In genomic region chr17:29640413-29640812, GRCh38 we compare ENCODE assay signal across 8 cellular contexts. TPM values are rescaled to one million over a fixed set of nuclear protein-coding genes. Genes with fewer than 3 reads are reported as not detected.
DNase-seq lines count a peak whose midpoint lies in the region; ATAC-seq and TF ChIP-seq lines count a peak whose summit lies in the region.

No MANE protein-coding gene starts in this region.

- H3K9me3 ChIP-seq in CD4-positive, alpha-beta memory T cell (ENCODE audit: control insufficient read depth in 1 of 2, low read length in 2 of 2) = no peaks in the 10 kb centered on the region
- H3K9me3 ChIP-seq in SJCRH30 (replicated peaks) (no peaks in the 10 kb centered on the region), fibroblast of lung (ENCODE audit: control insufficient read depth, insufficient read depth, low read depth, low read length) (no peaks in the 10 kb centered on the region), sigmoid colon (no peaks in the 10 kb centered on the region)

- H3K36me3 ChIP-seq in CD4-positive, alpha-beta memory T cell (ENCODE audit: insufficient read depth, low read length) = peaks cover 25% of the 10 kb centered on the region
- peaks cover 15% of the 10 kb centered on the region for H3K36me3 ChIP-seq in SJCRH30
- no peaks in the 10 kb centered on the region for H3K36me3 ChIP-seq in fibroblast of lung (ENCODE audit: control insufficient read depth, insufficient read depth, low read length)
- peaks cover 0 to 12% (median 9%) of the 10 kb centered on the region in 4 donors for H3K36me3 ChIP-seq in sigmoid colon

- H3K27me3 Mint-ChIP-seq in CD4-positive, alpha-beta memory T cell = no peaks in the 10 kb centered on the region
- no peaks in the 10 kb centered on the region for H3K27me3 Mint-ChIP-seq in Calu3 (ENCODE audit: unreplicated experiment)

- intact Hi-C loops in CD4-positive, alpha-beta memory T cell (cut with micrococcal nuclease) = no loop called here
- intact Hi-C loops in sigmoid colon (cut with DNase I) = loop anchor here (5.0 kb wide), 1 partner anchor 82 kb away; no protein-coding TSS in a partner anchor
- intact Hi-C loops in Calu3 (cut with micrococcal nuclease; ENCODE audit: unreplicated experiment) = no loop called here

- no peaks in the 10 kb centered on the region for H3K27me3 ChIP-seq in CD4-positive, alpha-beta memory T cell (ENCODE audit: insufficient read depth, low read length)
- H3K27me3 ChIP-seq in SJCRH30 (no peaks in the 10 kb centered on the region), fibroblast of lung (ENCODE audit: control insufficient read depth, insufficient read depth, low read length) (no peaks in the 10 kb centered on the region), sigmoid colon (no peaks in the 10 kb centered on the region)

- H3K9me3 Mint-ChIP-seq in CD4-positive, alpha-beta memory T cell = no peaks in the 10 kb centered on the region
- H3K9me3 Mint-ChIP-seq in Calu3 (ENCODE audit: low read depth, unreplicated experiment) = no peaks in the 10 kb centered on the region

- no peaks in the 10 kb centered on the region for H3K79me2 ChIP-seq in fibroblast of lung (ENCODE audit: control insufficient read depth, insufficient read depth, low read length)

- no peak overlapping the region for H3K4me3 ChIP-seq in CD4-positive, alpha-beta memory T cell (ENCODE audit: low read length in 2 of 2)
- H3K4me3 ChIP-seq in SJCRH30 = no peak overlapping the region
- H3K4me3 ChIP-seq in fibroblast of lung (replicated peaks in 1 of 4; ENCODE audit: control extremely low read depth in 1 of 4, insufficient read depth in 1 of 4, low read depth in 3 of 4, low read length in 4 of 4) = no peak overlapping the region
- no peak overlapping the region for H3K4me3 ChIP-seq in sigmoid colon

- 40 to 79% methylated on average over 2 of the region's 2 CpGs for WGBS in sigmoid colon, 2 donors

- CTCF ChIA-PET in CD4-positive, alpha-beta memory T cell (lab: Charles Lee; ENCODE audit: partially characterized antibody) = interaction anchor here (1.3 to 6.8 kb wide), 8 partner anchors 15 to 168 kb away, joined by 5 to 141 read pairs (median 8); no protein-coding TSS in a partner anchor
- CTCF ChIA-PET in Calu3 (lab: Charles Lee) = interaction anchor here (0.5 to 2.1 kb wide), 4 partner anchors 23 to 453 kb away, joined by 4 to 69 read pairs (median 10); no protein-coding TSS in a partner anchor

- H3K4me2 ChIP-seq in fibroblast of lung (ENCODE audit: extremely low read depth, insufficient read depth, low read length) = no peak overlapping the region

- no TSS peak for BruUV-seq in Calu3 (replicated peaks; lab: Mats Ljungman, UMichigan)

- H3K27ac ChIP-seq in CD4-positive, alpha-beta memory T cell (ENCODE audit: low read depth, low read length) = no peak overlapping the region
- H3K27ac ChIP-seq in SJCRH30 = peak overlapping the region; percentile 36; the same call in 1 of the 2 replicates
- no peak overlapping the region for H3K27ac ChIP-seq in fibroblast of lung (ENCODE audit: insufficient read depth, low read length)
- peak overlapping the region; percentile 60 to 82 (median 70) for H3K27ac ChIP-seq in sigmoid colon

- no peak overlapping the region for H3K9ac ChIP-seq in fibroblast of lung (ENCODE audit: insufficient read depth, low read length)

- H4K20me1 ChIP-seq in fibroblast of lung (ENCODE audit: control insufficient read depth, extremely low read depth, insufficient read depth, low read length) = no peaks in the 10 kb centered on the region

- no peak overlapping the region for H2AFZ ChIP-seq in fibroblast of lung (ENCODE audit: low read length)

- no peak for TF ChIP-seq POLR2A in sigmoid colon (IDR thresholded peaks at IDR 0.05)

- peaks cover 20 to 48% of the 10 kb centered on the region in 2 donors for H3K36me3 Mint-ChIP-seq in CD4-positive, alpha-beta memory T cell
- no peaks in the 10 kb centered on the region for H3K36me3 Mint-ChIP-seq in Calu3 (ENCODE audit: insufficient read depth, unreplicated experiment)

- TF ChIP-seq CTCF in fibroblast of lung (conservative IDR thresholded peaks at IDR 0.05 in 1 of 2, IDR thresholded peaks at IDR 0.05 in 1 of 2; ENCODE audit: low read depth in 1 of 2, low read length in 2 of 2) (no peak), sigmoid colon (IDR thresholded peaks at IDR 0.05) (no peak), Calu3 (IDR thresholded peaks at IDR 0.05; ENCODE audit: unreplicated experiment) (no peak)

- no peak for DNase-seq in CD4-positive, alpha-beta memory T cell
- DNase-seq in SJCRH30 = peak in 1 of 2 experiments; percentile 21
- peak; percentile 46 to 60 for DNase-seq in fibroblast of lung (ENCODE audit: low read depth in 2 of 2)
- no peak for DNase-seq in sigmoid colon
- DNase-seq in Calu3 = no peak
- DNase-seq in NCI-H2227 treated with DMSO at 0.1 percent for 48 hours (lab: John Stamatoyannopoulos, UW) = no peak

- no peaks in the 10 kb centered on the region for H3K4me1 ChIP-seq in CD4-positive, alpha-beta memory T cell (ENCODE audit: insufficient read depth, low read length)
- H3K4me1 ChIP-seq in SJCRH30 (peaks cover 36% of the 10 kb centered on the region), fibroblast of lung (ENCODE audit: control insufficient read depth, extremely low read depth, insufficient read depth, low read length) (peaks cover 12% of the 10 kb centered on the region), sigmoid colon (peaks cover 0 to 57% (median 29%) of the 10 kb centered on the region in 4 donors)

- H3K4me3 Mint-ChIP-seq in CD4-positive, alpha-beta memory T cell = no peak overlapping the region
- no peak overlapping the region for H3K4me3 Mint-ChIP-seq in Calu3 (ENCODE audit: low read depth, unreplicated experiment)

- no peak for ATAC-seq in GM18867 (IDR thresholded peaks at IDR 0.05; ENCODE audit: unreplicated experiment)
- no peak for ATAC-seq in HG03354 (IDR thresholded peaks at IDR 0.05; ENCODE audit: poor library complexity, severe bottlenecking, unreplicated experiment)

- peaks cover 7 to 19% (median 13%) of the 10 kb centered on the region in 4 donors for H3K4me1 Mint-ChIP-seq in CD4-positive, alpha-beta memory T cell
- H3K4me1 Mint-ChIP-seq in Calu3 (ENCODE audit: low read depth, unreplicated experiment) = peaks cover 18% of the 10 kb centered on the region

- TF ChIP-seq EP300 in sigmoid colon (IDR thresholded peaks at IDR 0.05) = no peak

- peak overlapping the region in 5 of 7 donors; percentile 60 to 96 (median 75) for H3K27ac Mint-ChIP-seq in CD4-positive, alpha-beta memory T cell
- no peak overlapping the region for H3K27ac Mint-ChIP-seq in Calu3 (ENCODE audit: unreplicated experiment)

- POLR2A ChIA-PET in CD4-positive, alpha-beta memory T cell (lab: Charles Lee; ENCODE audit: partially characterized antibody) = interaction anchor here (1.1 to 2.5 kb wide), 2 partner anchors 23 to 83 kb away, joined by 3 to 14 read pairs; no protein-coding TSS in a partner anchor

RNA-seq across cellular contexts. Expression of gene CORO6, which starts 17.7 kb away (rescaled TPM):
- 1 to 10 TPM; 1.6 to 2.2 TPM for total RNA-seq in CD4-positive, alpha-beta memory T cell
- not detected for polyA plus RNA-seq in CD4-positive, alpha-beta memory T cell
- total RNA-seq in SJCRH30 (2014; rRNA removed; shearing (Covaris generic)) = 11.7 and 14.7 TPM in 2 replicates
- total RNA-seq in fibroblast of lung = 9.8 and 19.3 TPM in 2 replicates
- polyA plus RNA-seq in fibroblast of lung = 7.0 and 8.0 TPM in 2 replicates
- polyA plus RNA-seq in fibroblast of lung (2012) = 5.4 and 6.0 TPM in 2 replicates
- 22.0 and 38.2 TPM in 2 replicates for polyA minus RNA-seq in fibroblast of lung (ENCODE audit: low replicate concordance)
- total RNA-seq in sigmoid colon = 10 to 100 TPM; 23.9 to 94.4 (median 35.1) TPM
- polyA plus RNA-seq in sigmoid colon = 1 to 10 TPM in 2 of 3 donors, under 1 TPM in 1; 0.23 to 4.9 (median 3.0) TPM
- 0.47 and 0.49 TPM in 2 replicates for total RNA-seq in Calu3 (2022)

RNA-seq across cellular contexts. Expression of gene ANKRD13B, which starts 47.5 kb away (rescaled TPM):
- 1 to 10 TPM; 1.3 to 2.3 TPM for total RNA-seq in CD4-positive, alpha-beta memory T cell
- not detected for polyA plus RNA-seq in CD4-positive, alpha-beta memory T cell
- total RNA-seq in SJCRH30 (2014; rRNA removed; shearing (Covaris generic)) = 18.1 and 19.2 TPM in 2 replicates
- 6.3 and 7.2 TPM in 2 replicates for total RNA-seq in fibroblast of lung
- polyA plus RNA-seq in fibroblast of lung = 1.4 and 3.4 TPM in 2 replicates
- polyA plus RNA-seq in fibroblast of lung (2012) = 2.8 and 5.8 TPM in 2 replicates
- polyA minus RNA-seq in fibroblast of lung (ENCODE audit: low replicate concordance) = 4.7 and 5.6 TPM in 2 replicates
- total RNA-seq in sigmoid colon = 10 to 100 TPM in 1 of 4 donors, 1 to 10 TPM in 3; 5.4 to 17.2 (median 6.2) TPM
- polyA plus RNA-seq in sigmoid colon = 1 to 10 TPM; 1.6 to 5.2 (median 3.0) TPM
- 8.8 TPM in 2 replicates for total RNA-seq in Calu3 (2022)

RNA-seq across cellular contexts. Expression of gene GIT1, which starts 51.0 kb away (rescaled TPM):
- total RNA-seq in CD4-positive, alpha-beta memory T cell = 10 to 100 TPM; 78.9 to 82.8 TPM
- polyA plus RNA-seq in CD4-positive, alpha-beta memory T cell = 10 to 100 TPM in 1 of 2 donors, 1 to 10 TPM in 1; 4.2 to 24.9 TPM
- total RNA-seq in SJCRH30 (2014; rRNA removed; shearing (Covaris generic)) = 42.4 and 42.6 TPM in 2 replicates
- total RNA-seq in fibroblast of lung = 20.1 and 22.9 TPM in 2 replicates
- polyA plus RNA-seq in fibroblast of lung = 12.4 and 20.1 TPM in 2 replicates
- 13.0 and 21.2 TPM in 2 replicates for polyA plus RNA-seq in fibroblast of lung (2012)
- 17.9 and 37.3 TPM in 2 replicates for polyA minus RNA-seq in fibroblast of lung (ENCODE audit: low replicate concordance)
- 10 to 100 TPM; 13.6 to 31.3 (median 16.8) TPM for total RNA-seq in sigmoid colon
- polyA plus RNA-seq in sigmoid colon = 10 to 100 TPM; 16.9 to 28.5 (median 18.0) TPM
- 46.3 and 47.7 TPM in 2 replicates for total RNA-seq in Calu3 (2022)

Comparison
In these comparisons a context has a peak if more than half of its experiments do, and no peak if none do; other contexts are left out.
1. DNase-seq: peak in fibroblast of lung (2 of 2); none in CD4-positive, alpha-beta memory T cell (0 of 5), sigmoid colon (single experiment), Calu3 (single experiment) and NCI-H2227 treated with DMSO at 0.1 percent for 48 hours (single experiment).
2. H3K27ac ChIP-seq: peak in SJCRH30 (single experiment) and sigmoid colon (4 of 4); none in CD4-positive, alpha-beta memory T cell (single experiment) and fibroblast of lung (single experiment).